Comparison of ENCODE assay signal across 8 cellular contexts in the genomic region with DNA sequence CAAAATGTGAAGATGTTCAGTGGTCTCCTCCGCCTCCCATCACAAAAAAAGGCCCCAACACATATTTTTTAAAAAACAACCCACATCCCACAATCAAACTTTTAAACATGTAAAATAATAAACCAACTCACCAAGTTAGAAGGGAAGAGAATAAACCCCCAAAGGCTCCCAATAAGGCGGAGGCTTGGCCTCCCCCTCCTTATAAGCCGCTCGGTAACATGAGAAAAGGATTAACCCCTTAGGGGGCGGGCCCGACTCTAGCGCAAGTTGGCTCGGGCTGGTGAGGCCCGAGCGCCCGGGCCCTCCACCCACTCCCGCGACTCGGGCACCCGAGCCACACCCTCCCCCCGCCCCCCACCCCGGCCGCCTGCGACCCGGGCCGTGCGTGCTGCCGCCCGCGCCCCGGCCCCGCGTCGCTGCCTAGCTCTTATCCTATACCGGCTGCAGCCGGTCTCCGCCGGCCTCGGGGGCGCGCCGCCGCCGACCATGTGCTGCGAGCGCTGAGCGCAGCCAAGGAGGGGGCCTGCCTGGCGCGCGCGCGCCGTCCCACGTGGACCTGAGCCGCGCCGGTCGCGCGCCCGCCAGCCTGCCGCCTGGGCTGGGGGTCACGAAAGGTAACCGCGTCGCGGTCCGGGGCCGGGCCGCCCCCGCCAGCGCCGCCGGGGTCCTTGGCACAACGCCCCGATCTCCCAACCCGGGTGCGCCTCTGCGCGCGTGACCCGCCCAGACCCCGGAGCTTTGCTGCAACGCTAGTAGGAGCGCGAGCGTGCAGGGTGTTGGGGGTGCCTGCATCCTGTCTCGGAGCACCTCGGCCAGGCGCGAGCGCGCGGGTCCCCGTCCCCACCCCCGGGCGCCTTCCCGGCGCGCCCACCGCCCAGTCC. TPM values are rescaled to one million over a fixed set of nuclear protein-coding genes. Genes with fewer than 3 reads are reported as not detected.
DNase-seq lines count a peak whose midpoint lies in the region; ATAC-seq, FAIRE-seq and TF ChIP-seq lines count a peak whose summit lies in the region.

ARSG (plus strand) TSS at position 541 of the 881 bp plus-strand sequence. CDS start 15,999 bp downstream, outside the sequence.
A gene with protein sequence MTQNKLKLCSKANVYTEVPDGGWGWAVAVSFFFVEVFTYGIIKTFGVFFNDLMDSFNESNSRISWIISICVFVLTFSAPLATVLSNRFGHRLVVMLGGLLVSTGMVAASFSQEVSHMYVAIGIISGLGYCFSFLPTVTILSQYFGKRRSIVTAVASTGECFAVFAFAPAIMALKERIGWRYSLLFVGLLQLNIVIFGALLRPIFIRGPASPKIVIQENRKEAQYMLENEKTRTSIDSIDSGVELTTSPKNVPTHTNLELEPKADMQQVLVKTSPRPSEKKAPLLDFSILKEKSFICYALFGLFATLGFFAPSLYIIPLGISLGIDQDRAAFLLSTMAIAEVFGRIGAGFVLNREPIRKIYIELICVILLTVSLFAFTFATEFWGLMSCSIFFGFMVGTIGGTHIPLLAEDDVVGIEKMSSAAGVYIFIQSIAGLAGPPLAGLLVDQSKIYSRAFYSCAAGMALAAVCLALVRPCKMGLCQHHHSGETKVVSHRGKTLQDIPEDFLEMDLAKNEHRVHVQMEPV (minus strand): TSS at position 173 of the 881 bp plus-strand sequence. CDS start 12,807 bp downstream, outside the sequence.

- TF ChIP-seq CTCF in fibroblast of villous mesenchyme (IDR thresholded peaks at IDR 0.05; ENCODE audit: insufficient read depth, low read depth, low read length) (no peak), neural progenitor cell (IDR thresholded peaks at IDR 0.05) (no peak)

- peak; percentile 40 for ATAC-seq in GM21367 (IDR thresholded peaks at IDR 0.05; ENCODE audit: unreplicated experiment)

- H2AFZ ChIP-seq in neural progenitor cell (replicated peaks) = peak within 1 kb of the TSS; percentile 97

- peak within 1 kb of the TSS; percentile 65 for H3K4me3 ChIP-seq in fibroblast of villous mesenchyme (ENCODE audit: low read depth, low read length)
- H3K4me3 ChIP-seq in neural progenitor cell = peak within 1 kb of the TSS; percentile 89
- peak within 1 kb of the TSS; percentile 48 to 76 (median 69) for H3K4me3 ChIP-seq in subcutaneous abdominal adipose tissue (ENCODE audit: low read depth in 1 of 5, low read length in 5 of 5)

- peaks cover 67% of the 10 kb centered on the region for H3K27me3 ChIP-seq in neural progenitor cell
- H3K27me3 ChIP-seq in subcutaneous abdominal adipose tissue (ENCODE audit: control insufficient read depth in 5 of 5, insufficient read depth in 4 of 5, low read length in 5 of 5) = peaks cover 3 to 31% (median 17%) of the 10 kb centered on the region in 5 donors

- peaks cover 51% of the 10 kb centered on the region for H3K4me1 Mint-ChIP-seq in activated T-helper 2 cell treated with anti-CD3 and anti-CD28 coated beads, Interferon-gamma antibody, Interleukin-2, Interleukin-4, amounts not matched to agents 10 μg/mL and 5 μg/mL and 100 μg/mL, durations not matched to agents 14 hours and 24 hours and 36 hours (ENCODE audit: low read depth)
- peaks cover 26% of the 10 kb centered on the region for H3K4me1 Mint-ChIP-seq in neural progenitor cell

- H3K9ac ChIP-seq in neural progenitor cell = peak within 1 kb of the TSS; percentile 56
- H3K9ac ChIP-seq in subcutaneous abdominal adipose tissue (ENCODE audit: low read length in 5 of 5) = peak within 1 kb of the TSS in 3 of 5 donors; percentile 28 to 55 (median 35)

- H3K27ac Mint-ChIP-seq in activated T-helper 2 cell treated with anti-CD3 and anti-CD28 coated beads, Interferon-gamma antibody, Interleukin-2, Interleukin-4, amounts not matched to agents 10 μg/mL and 5 μg/mL and 100 μg/mL, durations not matched to agents 14 hours and 24 hours and 36 hours = peak within 1 kb of the TSS; percentile 87
- H3K27ac Mint-ChIP-seq in neural progenitor cell = no peak within 1 kb of the TSS

- intact Hi-C loops in activated T-helper 2 cell treated with anti-CD3 and anti-CD28 coated beads, Interferon-gamma antibody, Interleukin-2, Interleukin-4, amounts not matched to agents 10 μg/mL and 5 μg/mL and 100 μg/mL, durations not matched to agents 14 hours and 24 hours and 36 hours (cut with micrococcal nuclease) = loop anchor here (2.0 to 10.0 kb wide), 5 partner anchors 44 to 174 kb away; partner anchors contain the start of gene AMZ2

- peaks cover 6% of the 10 kb centered on the region for H3K36me3 Mint-ChIP-seq in activated T-helper 2 cell treated with anti-CD3 and anti-CD28 coated beads, Interferon-gamma antibody, Interleukin-2, Interleukin-4, amounts not matched to agents 10 μg/mL and 5 μg/mL and 100 μg/mL, durations not matched to agents 14 hours and 24 hours and 36 hours (ENCODE audit: low read depth)
- H3K36me3 Mint-ChIP-seq in neural progenitor cell = no peaks in the 10 kb centered on the region

- H3K9me3 Mint-ChIP-seq in activated T-helper 2 cell treated with anti-CD3 and anti-CD28 coated beads, Interferon-gamma antibody, Interleukin-2, Interleukin-4, amounts not matched to agents 10 μg/mL and 5 μg/mL and 100 μg/mL, durations not matched to agents 14 hours and 24 hours and 36 hours = no peaks in the 10 kb centered on the region
- no peaks in the 10 kb centered on the region for H3K9me3 Mint-ChIP-seq in neural progenitor cell

- FAIRE-seq in HTR-8/SVneo (lab: Jason Lieb, UNC) = peak; percentile 63

- H3K27ac ChIP-seq in neural progenitor cell = peak within 1 kb of the TSS; percentile 45
- H3K27ac ChIP-seq in subcutaneous abdominal adipose tissue (ENCODE audit: low read depth, low read length) = no peak within 1 kb of the TSS

- H3K4me2 ChIP-seq in neural progenitor cell = peak within 1 kb of the TSS; percentile 97

- H3K79me2 ChIP-seq in neural progenitor cell (ENCODE audit: low read depth) = no peaks in the 10 kb centered on the region

- DNase-seq in COLO829 (ENCODE audit: low spot score) (peak; percentile 74), HTR-8/SVneo (ENCODE audit: insufficient read length, low spot score) (peak; percentile 74), OCI-M1 (lab: John Stamatoyannopoulos, UW) (peak; percentile 78), fibroblast of villous mesenchyme (ENCODE audit: low read depth) (peak; percentile 36), neural progenitor cell (ENCODE audit: low spot score) (peak; percentile 91)
- peak; percentile 77 for DNase-seq in activated T-helper 2 cell treated with anti-CD3 and anti-CD28 coated beads, Interferon-gamma antibody, Interleukin-2, Interleukin-4, amounts not matched to agents 10 μg/mL and 5 μg/mL and 100 μg/mL, durations not matched to agents 14 hours and 24 hours and 36 hours (ENCODE audit: low spot score)

- H3K9me3 ChIP-seq in neural progenitor cell (ENCODE audit: low read depth) (no peaks in the 10 kb centered on the region), subcutaneous abdominal adipose tissue (ENCODE audit: control insufficient read depth in 5 of 5, low read length in 5 of 5) (no peaks in the 10 kb centered on the region)

- no peaks in the 10 kb centered on the region for H3K27me3 Mint-ChIP-seq in activated T-helper 2 cell treated with anti-CD3 and anti-CD28 coated beads, Interferon-gamma antibody, Interleukin-2, Interleukin-4, amounts not matched to agents 10 μg/mL and 5 μg/mL and 100 μg/mL, durations not matched to agents 14 hours and 24 hours and 36 hours (ENCODE audit: low read depth)
- H3K27me3 Mint-ChIP-seq in neural progenitor cell (ENCODE audit: insufficient read depth, low read depth) = peaks cover 21% of the 10 kb centered on the region

- peaks cover 36% of the 10 kb centered on the region for H3K4me1 ChIP-seq in neural progenitor cell
- H3K4me1 ChIP-seq in subcutaneous abdominal adipose tissue (ENCODE audit: control insufficient read depth in 5 of 5, insufficient read depth in 5 of 5, low read length in 5 of 5) = peaks cover 0 to 30% (median 24%) of the 10 kb centered on the region in 5 donors

- H3F3A ChIP-seq in neural progenitor cell (ENCODE audit: low read depth) = peaks cover 62% of the 10 kb centered on the region

- H4K20me1 ChIP-seq in neural progenitor cell (ENCODE audit: low read depth) = peaks cover 9% of the 10 kb centered on the region

- H3K4me3 Mint-ChIP-seq in activated T-helper 2 cell treated with anti-CD3 and anti-CD28 coated beads, Interferon-gamma antibody, Interleukin-2, Interleukin-4, amounts not matched to agents 10 μg/mL and 5 μg/mL and 100 μg/mL, durations not matched to agents 14 hours and 24 hours and 36 hours (ENCODE audit: low read depth) = peak within 1 kb of the TSS; percentile 86
- H3K4me3 Mint-ChIP-seq in neural progenitor cell = peak within 1 kb of the TSS; percentile 96

- H3K36me3 ChIP-seq in neural progenitor cell (no peaks in the 10 kb centered on the region), subcutaneous abdominal adipose tissue (ENCODE audit: control insufficient read depth in 5 of 5, insufficient read depth in 5 of 5, low read length in 5 of 5) (no peaks in the 10 kb centered on the region)

RNA-seq across cellular contexts. Expression of gene ARSG, which starts in this region (rescaled TPM):
- total RNA-seq in activated T-helper 2 cell treated with anti-CD3 and anti-CD28 coated beads, Interferon-gamma antibody, Interleukin-2, Interleukin-4, amounts not matched to agents 10 μg/mL and 5 μg/mL and 100 μg/mL, durations not matched to agents 14 hours and 24 hours and 36 hours = 7.3 and 9.6 TPM in 2 replicates
- total RNA-seq in fibroblast of villous mesenchyme (4.5 and 5.6 TPM in 2 replicates), neural progenitor cell (ENCODE audit: low replicate concordance) (19.5 and 20.0 TPM in 2 replicates)

RNA-seq across cellular contexts. Expression of the second gene that starts in this region (rescaled TPM):
- total RNA-seq in activated T-helper 2 cell treated with anti-CD3 and anti-CD28 coated beads, Interferon-gamma antibody, Interleukin-2, Interleukin-4, amounts not matched to agents 10 μg/mL and 5 μg/mL and 100 μg/mL, durations not matched to agents 14 hours and 24 hours and 36 hours = 3.1 and 3.4 TPM in 2 replicates
- total RNA-seq in fibroblast of villous mesenchyme (1.6 and 2.2 TPM in 2 replicates), neural progenitor cell (ENCODE audit: low replicate concordance) (0.09 and 0.19 TPM in 2 replicates)

Comparison
In these comparisons a context has a peak if more than half of its experiments do, and no peak if none do; other contexts are left out.
1. DNase-seq: peak in every context shown above with its lines; median percentile 91 in neural progenitor cell; 78 in OCI-M1; 77 in activated T-helper 2 cell treated with anti-CD3 and anti-CD28 coated beads, Interferon-gamma antibody, Interleukin-2, Interleukin-4, amounts not matched to agents 10 μg/mL and 5 μg/mL and 100 μg/mL, durations not matched to agents 14 hours and 24 hours and 36 hours; 74 in COLO829; 74 in HTR-8/SVneo; 36 in fibroblast of villous mesenchyme.